In genomic region chr22:39616051-39616450, GRCh38 we compare ENCODE assay signal across 27 cellular contexts. TPM values are rescaled to one million over a fixed set of nuclear protein-coding genes. Genes with fewer than 3 reads are reported as not detected.
"Had no signal": no experiment of that assay in that cellular context is flagged by ENCODE, and none has a peak within 500 bp of the region (broad histone marks: within the 10 kb centered on the region; RNA-seq: fewer than 3 reads in every experiment).

No MANE protein-coding gene starts in this region.

- H3K27me3 ChIP-seq: cardiac muscle cell, MG63, Peyer's patch had no signal

- H3K36me3 ChIP-seq: brain microvascular endothelial cell, cardiac muscle cell, MG63, Peyer's patch had no signal

- H3K4me3 Mint-ChIP-seq: activated CD4-positive, alpha-beta memory T cell treated with anti-CD3 and anti-CD28 coated beads for 36 hours; activated CD4-positive, alpha-beta T cell treated with anti-CD3 and anti-CD28 coated beads, Interleukin-2, amount 10 ng/mL, durations not matched to agents 7 days and 5 days; activated naive CD8-positive, alpha-beta T cell treated with anti-CD3 and anti-CD28 coated beads for 36 hours; activated T-cell treated with anti-CD3 and anti-CD28 coated beads, Interleukin-2, amount 50 U/mL, for 4 hours; T-helper 1 cell treated with Interleukin-12 subunit alpha and Interleukin-12 subunit beta and Interleukin-4 antibody, amounts not matched to agents 30 μg/mL and 1 μg/mL, for 36 hours had no signal

- H3K4me1 ChIP-seq: Peyer's patch had no signal

- H3K27ac ChIP-seq: brain microvascular endothelial cell, cardiac muscle cell, Peyer's patch, RWPE1 had no signal

- H3K27ac Mint-ChIP-seq: activated CD4-positive, alpha-beta memory T cell treated with anti-CD3 and anti-CD28 coated beads for 36 hours; activated CD4-positive, alpha-beta T cell treated with anti-CD3 and anti-CD28 coated beads, Interleukin-2, amount 10 ng/mL, durations not matched to agents 7 days and 5 days; activated naive CD8-positive, alpha-beta T cell treated with anti-CD3 and anti-CD28 coated beads for 36 hours; T-helper 1 cell treated with Interleukin-12 subunit alpha and Interleukin-12 subunit beta and Interleukin-4 antibody, amounts not matched to agents 30 μg/mL and 1 μg/mL, for 36 hours had no signal

- H3K9me3 ChIP-seq: Peyer's patch had no signal

- ATAC-seq: activated T-cell treated with anti-CD3 and anti-CD28 coated beads, Interleukin-2, amount 50 U/mL, for 4 hours had no signal

- H3K4me3 ChIP-seq: cardiac muscle cell, MG63, Peyer's patch had no signal

- H3K36me3 Mint-ChIP-seq: activated CD4-positive, alpha-beta memory T cell treated with anti-CD3 and anti-CD28 coated beads for 36 hours had no signal

- DNase-seq: activated CD4-positive, alpha-beta memory T cell treated with anti-CD3 and anti-CD28 coated beads for 36 hours; activated CD4-positive, alpha-beta T cell treated with anti-CD3 and anti-CD28 coated beads, Interleukin-2, amount 10 ng/mL, durations not matched to agents 7 days and 5 days; activated CD4-positive, CD25-positive, alpha-beta regulatory T cell; activated CD8-positive, alpha-beta memory T cell treated with anti-CD3 and anti-CD28 coated beads for 24 hours; activated effector memory CD4-positive, alpha-beta T cell treated with anti-CD3 and anti-CD28 coated beads, Interleukin-2, amount 50 U/mL, for 16 hours; activated naive CD4-positive, alpha-beta T cell treated with Interleukin-2 at 50 U/mL for 16 hours; activated naive CD8-positive, alpha-beta T cell treated with anti-CD3 and anti-CD28 coated beads for 36 hours; activated T-cell treated with anti-CD3 and anti-CD28 coated beads, Interleukin-2, amount 50 U/mL, for 4 hours; brain microvascular endothelial cell; cerebellar nuclear complex; MG63; NCI-H1092 treated with DMSO at 0.1 percent for 48 hours; NCI-H1417 treated with DMSO at 0.1 percent for 48 hours; NCI-H1694; NCI-H2029; NCI-H2107; NCI-H345; NCI-H510A; NCI-H526 treated with DMSO at 0.1 percent for 48 hours; NCI-H82; Peyer's patch; SHP77 treated with DMSO at 0.1 percent for 48 hours; T-helper 9 cell had no signal

RNA-seq across cellular contexts. Expression of gene CACNA1I, which starts 45.5 kb away (rescaled TPM):
- total RNA-seq: SK-MEL-5 had no signal
